ENCODE assay signal across 14 cellular contexts in genomic region chr2:121898483-121898882, GRCh38.
DNase-seq lines count a peak whose midpoint lies in the region; ATAC-seq and TF ChIP-seq lines count a peak whose summit lies in the region.
"Had no signal": no experiment of that assay in that cellular context is flagged by ENCODE, and none has a peak within 500 bp of the region (broad histone marks: within the 10 kb centered on the region; RNA-seq: fewer than 3 reads in every experiment).

No MANE protein-coding gene starts in this region.

- H3K36me3 Mint-ChIP-seq in natural killer cell treated with Interleukin-12 subunit alpha and Interleukin-12 subunit beta and Interleukin-15 and Interleukin-18, amount 100 ng/mL, for 72 hours: no peaks in the 10 kb centered on the region
- H3K36me3 Mint-ChIP-seq in mesothelial cell of epicardium: no peaks in the 10 kb centered on the region
- H3K36me3 Mint-ChIP-seq: immature natural killer cell had no signal

- TF ChIP-seq CTCF in AG09319 (IDR thresholded peaks at IDR 0.05; ENCODE audit: low read depth, low read length): no peak
- TF ChIP-seq CTCF in mesothelial cell of epicardium (IDR thresholded peaks at IDR 0.05; ENCODE audit: unreplicated experiment): no peak

- H3K4me1 Mint-ChIP-seq in natural killer cell treated with Interleukin-12 subunit alpha and Interleukin-12 subunit beta and Interleukin-15 and Interleukin-18, amount 100 ng/mL, for 72 hours (ENCODE audit: low read depth in 2 of 2): no peaks in the 10 kb centered on the region
- no peaks in the 10 kb centered on the region for H3K4me1 Mint-ChIP-seq in mesothelial cell of epicardium
- H3K4me1 Mint-ChIP-seq: immature natural killer cell had no signal

- no peaks in the 10 kb centered on the region for H3K27me3 Mint-ChIP-seq in natural killer cell treated with Interleukin-12 subunit alpha and Interleukin-12 subunit beta and Interleukin-15 and Interleukin-18, amount 100 ng/mL, for 72 hours
- H3K27me3 Mint-ChIP-seq in mesothelial cell of epicardium (ENCODE audit: low read depth): peaks cover 16% of the 10 kb centered on the region

- H3K27ac Mint-ChIP-seq in natural killer cell treated with Interleukin-12 subunit alpha and Interleukin-12 subunit beta and Interleukin-15 and Interleukin-18, amount 100 ng/mL, for 72 hours: no peak overlapping the region
- no peak overlapping the region for H3K27ac Mint-ChIP-seq in mesothelial cell of epicardium
- H3K27ac Mint-ChIP-seq: immature natural killer cell had no signal

- peak; percentile 2 for DNase-seq in AG09319 (ENCODE audit: extremely low read depth, low read depth)
- DNase-seq in HS-5 (ENCODE audit: low read depth): peak; percentile 76
- DNase-seq in amniotic epithelial cell (ENCODE audit: low read depth): peak; percentile 27
- DNase-seq in glomerular endothelial cell (ENCODE audit: extremely low read depth, low read depth, low spot score): peak; percentile 18
- DNase-seq in natural killer cell treated with Interleukin-12 subunit alpha and Interleukin-12 subunit beta and Interleukin-15 and Interleukin-18, amount 100 ng/mL, for 72 hours (ENCODE audit: low spot score): no peak
- DNase-seq in AML-193 (lab: John Stamatoyannopoulos, UW): no peak
- DNase-seq in mesothelial cell of epicardium (ENCODE audit: low spot score in 2 of 2, unreplicated experiment in 2 of 2): no peak
- DNase-seq: BE2C; effector CD8-positive, alpha-beta T cell; H7; immature natural killer cell; NCI-H2227 treated with DMSO at 0.1 percent for 48 hours; upper lobe of left lung had no signal

- H3K9me3 Mint-ChIP-seq in natural killer cell treated with Interleukin-12 subunit alpha and Interleukin-12 subunit beta and Interleukin-15 and Interleukin-18, amount 100 ng/mL, for 72 hours: no peaks in the 10 kb centered on the region
- H3K9me3 Mint-ChIP-seq in mesothelial cell of epicardium: no peaks in the 10 kb centered on the region
- H3K9me3 Mint-ChIP-seq: immature natural killer cell had no signal

- H3K4me3 Mint-ChIP-seq in natural killer cell treated with Interleukin-12 subunit alpha and Interleukin-12 subunit beta and Interleukin-15 and Interleukin-18, amount 100 ng/mL, for 72 hours: no peak overlapping the region
- no peak overlapping the region for H3K4me3 Mint-ChIP-seq in mesothelial cell of epicardium
- H3K4me3 Mint-ChIP-seq: immature natural killer cell had no signal

- no peak for ATAC-seq in natural killer cell treated with Interleukin-12 subunit alpha and Interleukin-12 subunit beta and Interleukin-15 and Interleukin-18, amount 100 ng/mL, for 72 hours
- no peak for ATAC-seq in HG03175 (IDR thresholded peaks at IDR 0.05; ENCODE audit: unreplicated experiment)

Comparison
In these comparisons a context has a peak if more than half of its experiments do, and no peak if none do; other contexts are left out.
1. DNase-seq: peak in AG09319 (single experiment), HS-5 (single experiment), amniotic epithelial cell (single experiment) and glomerular endothelial cell (single experiment); none in natural killer cell treated with Interleukin-12 subunit alpha and Interleukin-12 subunit beta and Interleukin-15 and Interleukin-18, amount 100 ng/mL, for 72 hours (single experiment), AML-193 (0 of 2) and mesothelial cell of epicardium (0 of 2).